Comparison of ENCODE assay signal across 8 cellular contexts in the genomic region with DNA sequence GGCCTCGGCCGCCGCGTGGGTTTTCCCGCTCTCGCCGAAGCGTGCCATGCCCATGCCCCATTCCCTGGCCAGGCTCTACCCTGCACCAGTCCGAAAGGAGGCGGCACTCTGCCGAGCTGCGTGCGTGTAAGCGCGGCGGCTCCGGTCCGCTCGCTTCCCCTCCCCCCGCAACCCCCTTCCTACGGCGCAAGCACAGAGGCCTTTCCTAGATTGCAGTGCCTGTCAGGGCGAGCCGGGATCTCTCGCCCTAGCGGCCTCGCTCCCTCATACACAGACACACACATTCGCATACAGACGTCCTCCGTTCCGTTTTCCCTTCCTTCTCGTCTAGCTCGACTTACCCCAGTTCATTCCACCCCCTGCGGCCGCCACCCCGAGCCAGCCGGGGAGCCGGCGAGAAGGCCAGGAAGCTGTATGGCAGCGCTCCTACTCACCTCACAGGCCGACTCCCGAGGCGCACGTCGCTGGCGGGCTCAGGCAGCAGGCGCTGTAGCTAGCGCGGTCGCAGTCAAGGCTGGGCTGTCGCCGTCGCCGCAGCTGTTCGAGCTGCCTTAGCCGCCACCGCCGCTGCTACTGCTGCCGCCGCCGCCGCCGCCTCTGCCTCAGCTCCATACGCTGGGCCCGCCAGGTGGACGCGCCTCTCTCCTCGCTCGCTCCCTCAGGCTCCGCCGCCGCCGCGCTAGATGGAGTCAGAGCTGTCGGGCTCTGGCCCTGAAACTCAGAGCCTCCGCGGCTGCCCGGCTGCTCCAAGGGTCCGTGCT. TPM values are rescaled to one million over a fixed set of nuclear protein-coding genes. Genes with fewer than 3 reads are reported as not detected.
DNase-seq lines count a peak whose midpoint lies in the region; ATAC-seq, FAIRE-seq and TF ChIP-seq lines count a peak whose summit lies in the region.

No MANE protein-coding gene starts in this region.

- FAIRE-seq in GM19239 (lab: Jason Lieb, UNC), result peak; percentile 87

- H3K4me1 ChIP-seq in RWPE2 (ENCODE audit: insufficient read depth, poor library complexity, severe bottlenecking) (no peaks in the 10 kb centered on the region), body of pancreas (no peaks in the 10 kb centered on the region), spleen (peaks cover 0 to 19% (median 5%) of the 10 kb centered on the region in 6 donors)

- H3K9me3 ChIP-seq in RWPE2 (ENCODE audit: severe bottlenecking) (no peaks in the 10 kb centered on the region), body of pancreas (no peaks in the 10 kb centered on the region), spleen (no peaks in the 10 kb centered on the region)

- peak overlapping the region; percentile 74 to 91 for H3K4me3 Mint-ChIP-seq in CD14-positive monocyte

- H3K36me3 ChIP-seq in RWPE2 (ENCODE audit: low read depth) (no peaks in the 10 kb centered on the region), body of pancreas (replicated peaks in 1 of 2; ENCODE audit: insufficient read depth in 1 of 2, low read depth in 2 of 2) (no peaks in the 10 kb centered on the region), spleen (no peaks in the 10 kb centered on the region)

- intact Hi-C loops in CD14-positive monocyte (cut with micrococcal nuclease), result no loop called here
- intact Hi-C loops in body of pancreas (cut with DNase I), result no loop called here
- intact Hi-C loops in spleen (cut with DNase I; ENCODE audit: low total_unique reads), result no loop called here

- peak; percentile 34 to 59 (median 52) for TF ChIP-seq POLR2A in body of pancreas (IDR thresholded peaks at IDR 0.05)
- TF ChIP-seq POLR2A in spleen (IDR thresholded peaks at IDR 0.05), result no peak

- TF ChIP-seq CTCF in CD14-positive monocyte (IDR thresholded peaks at IDR 0.05), result no peak
- TF ChIP-seq CTCF in RWPE2 (IDR thresholded peaks at IDR 0.05; ENCODE audit: poor library complexity, severe bottlenecking), result no peak
- TF ChIP-seq CTCF in body of pancreas (IDR thresholded peaks at IDR 0.05), result peak in 1 of 7 experiments; percentile 7
- no peak for TF ChIP-seq CTCF in spleen (IDR thresholded peaks at IDR 0.05 in 8 of 11, conservative IDR thresholded peaks at IDR 0.05 in 3 of 11)

- H3K27me3 Mint-ChIP-seq in CD14-positive monocyte (ENCODE audit: low read depth in 3 of 3), result peaks cover 27 to 38% (median 36%) of the 10 kb centered on the region in 3 donors

- ATAC-seq in HG03432 (IDR thresholded peaks at IDR 0.05; ENCODE audit: unreplicated experiment), result peak; percentile 56
- peak; percentile 71 for ATAC-seq in RWPE2 (ENCODE audit: low read depth)
- peak; percentile 75 for ATAC-seq in body of pancreas

- H3K9me3 Mint-ChIP-seq in CD14-positive monocyte, result peaks cover 3 to 23% (median 16%) of the 10 kb centered on the region in 7 donors

- whole genome bisulfite sequencing in body of pancreas, 2 donors, result 0 to 1% methylated on average over 12 to 34 of the region's 79 CpGs
- WGBS in spleen, 5 donors, result 1 to 56% (median 3%) methylated on average over 15 to 79 of the region's 79 CpGs

- H3K4me3 ChIP-seq in RWPE2 (ENCODE audit: severe bottlenecking) (peak overlapping the region; percentile 12), body of pancreas (peak overlapping the region; percentile 13 to 25), spleen (peak overlapping the region; percentile 23 to 68 (median 36))

- peaks cover 0 to 3% of the 10 kb centered on the region in 2 donors for H3K36me3 Mint-ChIP-seq in CD14-positive monocyte

- H3K27me3 ChIP-seq in RWPE2 (ENCODE audit: insufficient read depth, poor library complexity, severe bottlenecking), result peaks cover 29% of the 10 kb centered on the region
- H3K27me3 ChIP-seq in body of pancreas, result no peaks in the 10 kb centered on the region
- H3K27me3 ChIP-seq in spleen (replicated peaks in 1 of 7), result peaks cover 0 to 37% (median 12%) of the 10 kb centered on the region in 7 donors

- peaks cover 11% of the 10 kb centered on the region for H3K4me1 Mint-ChIP-seq in CD14-positive monocyte

- H3K27ac ChIP-seq in RWPE2 (ENCODE audit: poor library complexity, severe bottlenecking) (no peak overlapping the region), body of pancreas (peak overlapping the region; percentile 54 to 82 (median 80)), spleen (peak overlapping the region in 6 of 8 donors; percentile 14 to 74 (median 49))

- H3K27ac Mint-ChIP-seq in CD14-positive monocyte, result peak overlapping the region in 1 of 7 donors; percentile 25

- DNase-seq in CD14-positive monocyte (ENCODE audit: low spot score), result no peak
- DNase-seq in GM19239 (ENCODE audit: insufficient read length, low spot score), result no peak
- DNase-seq in RWPE2 (ENCODE audit: low spot score), result no peak
- DNase-seq in body of pancreas, result peak; percentile 64 to 76 (median 65)
- peak; percentile 13 for DNase-seq in iris pigment epithelial cell (ENCODE audit: low read depth)
- DNase-seq in spleen, result peak; percentile 80
- no peak for DNase-seq in SW480 (ENCODE audit: low spot score)

RNA-seq across cellular contexts. Expression of gene NEXMIF, which starts 0.6 kb away (rescaled TPM):
- polyA plus RNA-seq in CD14-positive monocyte (not detected), spleen (under 1 TPM; 0.05 to 0.15 (median 0.10) TPM)
- total RNA-seq in body of pancreas (1 to 10 TPM; 2.3 to 2.9 TPM), spleen (1 to 10 TPM in 5 of 7 donors, under 1 TPM in 2; 0.42 to 1.3 (median 1.2) TPM)

Comparison
In these comparisons a context has a peak if more than half of its experiments do, and no peak if none do; other contexts are left out.
1. DNase-seq: peak in body of pancreas (4 of 4), iris pigment epithelial cell (single experiment) and spleen (single experiment); none in CD14-positive monocyte (single experiment), GM19239 (single experiment), RWPE2 (single experiment) and SW480 (single experiment).
2. POLR2A ChIP-seq: peak in body of pancreas (3 of 3); none in spleen (0 of 3).
3. Peak in every context shown above with its lines, with median percentiles within 50 percentile points of each other: ATAC-seq and H3K4me3 ChIP-seq.